15 cellular contexts compared by ENCODE assay signal in genomic region chr11:19820100-19820499, GRCh38.
A peak's percentile ranks its signal among the peaks of the same experiment; 100 is the strongest.
DNase-seq lines count a peak whose midpoint lies in the region; ATAC-seq and TF ChIP-seq lines count a peak whose summit lies in the region.
"Had no signal": no experiment of that assay in that cellular context is flagged by ENCODE, and none has a peak within 500 bp of the region (broad histone marks: within the 10 kb centered on the region; RNA-seq: fewer than 3 reads in every experiment).

No MANE protein-coding gene starts in this region.

- TF ChIP-seq POLR2A in GM18505 (IDR thresholded peaks at IDR 0.05; ENCODE audit: borderline replicate concordance, extremely low read depth, insufficient read depth, insufficient read length) (no peak), suprapubic skin (IDR thresholded peaks at IDR 0.05) (no peak)

- TF ChIP-seq EP300 in suprapubic skin (IDR thresholded peaks at IDR 0.05): no peak

- 59 to 92% methylated on average over 1 of the region's 1 CpG for WGBS in lung, 2 donors
- WGBS in suprapubic skin: 75% methylated on average over 1 of the region's 1 CpG

- H3K27me3 ChIP-seq in lung (ENCODE audit: control insufficient read depth, insufficient read depth) (no peaks in the 10 kb centered on the region), suprapubic skin (no peaks in the 10 kb centered on the region)
- H3K27me3 ChIP-seq: ovary, SJSA1, spleen had no signal

- H3K4me3 ChIP-seq in lung (no peak overlapping the region), suprapubic skin (no peak overlapping the region)
- H3K4me3 ChIP-seq: GM12878, ovary, SJSA1, spleen had no signal

- H3K36me3 ChIP-seq in lung (ENCODE audit: control insufficient read depth in 2 of 2, insufficient read depth in 2 of 2, low read length in 2 of 2) (no peaks in the 10 kb centered on the region), suprapubic skin (no peaks in the 10 kb centered on the region)
- H3K36me3 ChIP-seq: ovary, SJSA1, spleen had no signal

- no peak for TF ChIP-seq CTCF in lung (IDR thresholded peaks at IDR 0.05; ENCODE audit: control extremely low read depth, extremely low read depth)
- TF ChIP-seq CTCF in suprapubic skin (IDR thresholded peaks at IDR 0.05): no peak

- H3K27ac ChIP-seq in lung (ENCODE audit: low read depth in 1 of 2, low read length in 1 of 2): peak overlapping the region in 1 of 2 donors; percentile 85
- H3K27ac ChIP-seq in suprapubic skin: no peak overlapping the region
- H3K27ac ChIP-seq: ovary, SJSA1, spleen had no signal

- H3K9me3 ChIP-seq in lung (ENCODE audit: control insufficient read depth in 2 of 2, insufficient read depth in 1 of 2, low read length in 1 of 2) (no peaks in the 10 kb centered on the region), suprapubic skin (no peaks in the 10 kb centered on the region)
- H3K9me3 ChIP-seq: ovary, SJSA1, spleen had no signal

- DNase-seq in AG08396 (ENCODE audit: low spot score): peak; percentile 32
- peak; percentile 37 for DNase-seq in GM04504 (ENCODE audit: low read depth)
- peak; percentile 86 for DNase-seq in astrocyte of the hippocampus (ENCODE audit: low read depth, low spot score)
- peak; percentile 68 for DNase-seq in lung (ENCODE audit: low spot score)
- DNase-seq in suprapubic skin (ENCODE audit: low spot score in 2 of 2): no peak
- no peak for DNase-seq in mesenteric fat pad (ENCODE audit: low spot score)
- DNase-seq: activated CD4-positive, alpha-beta T cell treated with anti-CD3 and anti-CD28 coated beads, Interleukin-2, amount 50 U/mL, for 48 hours; MM.1S; NCI-H446 treated with DMSO at 0.1 percent for 48 hours; ovary; spleen had no signal

- H3K4me1 ChIP-seq in lung (ENCODE audit: control insufficient read depth in 2 of 2, insufficient read depth in 2 of 2, low read length in 2 of 2): peaks cover 7 to 19% of the 10 kb centered on the region in 2 donors
- H3K4me1 ChIP-seq in suprapubic skin: peaks cover under 1% of the 10 kb centered on the region
- H3K4me1 ChIP-seq: SJSA1 had no signal

- ATAC-seq in lung (ENCODE audit: insufficient read depth, low FRiP score) (peak; percentile 36), GM18505 (IDR thresholded peaks at IDR 0.05; ENCODE audit: unreplicated experiment) (no peak), HG03108 (IDR thresholded peaks at IDR 0.05; ENCODE audit: unreplicated experiment) (no peak)
- ATAC-seq: GM12878 had no signal

Comparison
In these comparisons a context has a peak if more than half of its experiments do, and no peak if none do; other contexts are left out.
1. DNase-seq: peak in AG08396 (single experiment), GM04504 (single experiment), astrocyte of the hippocampus (single experiment) and lung (single experiment); none in suprapubic skin (0 of 2) and mesenteric fat pad (single experiment).